In the genomic region with DNA sequence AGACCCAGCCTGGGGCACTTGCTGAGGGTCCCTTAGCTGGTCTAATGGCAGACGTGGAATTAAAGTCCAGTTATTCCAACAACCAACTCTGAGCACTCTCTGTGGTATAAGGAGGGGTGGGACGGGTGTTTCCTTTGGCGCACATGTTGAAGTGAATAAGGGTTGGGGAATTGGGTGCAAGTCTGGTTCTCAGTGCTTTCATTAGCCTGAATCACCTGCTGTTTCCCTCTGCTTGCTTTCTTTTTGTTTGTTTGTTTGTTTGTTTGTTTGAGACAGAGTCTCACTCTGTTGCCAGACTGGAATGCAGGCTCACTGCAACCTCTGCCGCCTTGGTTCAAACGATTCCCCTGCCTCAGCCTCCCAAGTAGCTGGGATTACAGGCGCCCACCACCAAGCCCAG, we compare ENCODE assay signal across 19 cellular contexts.
DNase-seq lines count a peak whose midpoint lies in the region; ATAC-seq, FAIRE-seq and TF ChIP-seq lines count a peak whose summit lies in the region.
"Had no signal": no experiment of that assay in that cellular context is flagged by ENCODE, and none has a peak within 500 bp of the region (broad histone marks: within the 10 kb centered on the region; RNA-seq: fewer than 3 reads in every experiment).

No MANE protein-coding gene starts in this region.

- H3K27me3 Mint-ChIP-seq in activated naive CD8-positive, alpha-beta T cell treated with anti-CD3 and anti-CD28 coated beads, Interleukin-2, amount 50 U/mL, for 24 hours: no peaks in the 10 kb centered on the region
- H3K27me3 Mint-ChIP-seq in activated naive CD8-positive, alpha-beta T cell treated with anti-CD3 and anti-CD28 coated beads for 36 hours: no peaks in the 10 kb centered on the region
- H3K27me3 Mint-ChIP-seq in activated T-helper 17 cell treated with anti-CD3 and anti-CD28 coated beads, Interleukin-2, amount 50 U/mL, for 72 hours: no peaks in the 10 kb centered on the region
- no peaks in the 10 kb centered on the region for H3K27me3 Mint-ChIP-seq in naive thymus-derived CD8-positive, alpha-beta T cell
- no peaks in the 10 kb centered on the region for H3K27me3 Mint-ChIP-seq in stimulated activated naive CD8-positive, alpha-beta T cell treated with anti-CD3 and anti-CD28 coated beads, Interleukin-15, amount 100 ng/mL, for 72 hours

- TF ChIP-seq POLR2A in GM12891 (IDR thresholded peaks at IDR 0.05; ENCODE audit: low read depth, low read length): no peak

- no peak for DNase-seq in activated naive CD8-positive, alpha-beta T cell treated with anti-CD3 and anti-CD28 coated beads, Interleukin-2, amount 50 U/mL, for 24 hours
- no peak for DNase-seq in activated naive CD8-positive, alpha-beta T cell treated with anti-CD3 and anti-CD28 coated beads for 36 hours
- DNase-seq in naive thymus-derived CD8-positive, alpha-beta T cell: no peak
- DNase-seq in SW 1271 (lab: John Stamatoyannopoulos, UW): no peak
- no peak for DNase-seq in GM12891 (ENCODE audit: insufficient read length, low spot score)
- DNase-seq in stimulated activated CD8-positive, alpha-beta memory T cell treated with anti-CD3 and anti-CD28 coated beads, Interleukin-4, amount 100 ng/mL, for 48 hours: no peak
- no peak for DNase-seq in stimulated activated naive CD8-positive, alpha-beta T cell treated with anti-CD3 and anti-CD28 coated beads, Interleukin-15, amount 100 ng/mL, for 72 hours
- DNase-seq: DMS79 treated with DMSO at 0.1 percent for 48 hours, GOT3, HCEC 1CT, NCI-H1092, NCI-H1436, NCI-H1930, NCI-H226, NCI-H510A treated with DMSO at 0.1 percent for 48 hours, NCI-H748 treated with DMSO at 0.1 percent for 48 hours had no signal

- no peak overlapping the region for H3K4me3 Mint-ChIP-seq in activated naive CD8-positive, alpha-beta T cell treated with anti-CD3 and anti-CD28 coated beads, Interleukin-2, amount 50 U/mL, for 24 hours
- H3K4me3 Mint-ChIP-seq in activated naive CD8-positive, alpha-beta T cell treated with anti-CD3 and anti-CD28 coated beads for 36 hours: no peak overlapping the region
- H3K4me3 Mint-ChIP-seq in activated T-helper 17 cell treated with anti-CD3 and anti-CD28 coated beads, Interleukin-2, amount 50 U/mL, for 72 hours: peak overlapping the region; percentile 82
- H3K4me3 Mint-ChIP-seq in naive thymus-derived CD8-positive, alpha-beta T cell: peak overlapping the region in 1 of 10 donors; percentile 52
- no peak overlapping the region for H3K4me3 Mint-ChIP-seq in stimulated activated naive CD8-positive, alpha-beta T cell treated with anti-CD3 and anti-CD28 coated beads, Interleukin-15, amount 100 ng/mL, for 72 hours

- no peaks in the 10 kb centered on the region for H3K36me3 Mint-ChIP-seq in activated naive CD8-positive, alpha-beta T cell treated with anti-CD3 and anti-CD28 coated beads, Interleukin-2, amount 50 U/mL, for 24 hours (ENCODE audit: low read depth)
- no peaks in the 10 kb centered on the region for H3K36me3 Mint-ChIP-seq in activated naive CD8-positive, alpha-beta T cell treated with anti-CD3 and anti-CD28 coated beads for 36 hours
- no peaks in the 10 kb centered on the region for H3K36me3 Mint-ChIP-seq in activated T-helper 17 cell treated with anti-CD3 and anti-CD28 coated beads, Interleukin-2, amount 50 U/mL, for 72 hours (ENCODE audit: low read depth)
- H3K36me3 Mint-ChIP-seq in naive thymus-derived CD8-positive, alpha-beta T cell: no peaks in the 10 kb centered on the region

- POLR2A ChIA-PET in naive thymus-derived CD8-positive, alpha-beta T cell (lab: Charles Lee): no interaction called here

- no peak for FAIRE-seq in GM12891 (lab: Jason Lieb, UNC)
- FAIRE-seq: HepG2, K562 had no signal

- no peak for ATAC-seq in activated naive CD8-positive, alpha-beta T cell treated with anti-CD3 and anti-CD28 coated beads, Interleukin-2, amount 50 U/mL, for 24 hours
- ATAC-seq in activated T-helper 17 cell treated with anti-CD3 and anti-CD28 coated beads, Interleukin-2, amount 50 U/mL, for 72 hours (replicated peaks): no peak
- ATAC-seq in naive thymus-derived CD8-positive, alpha-beta T cell: no peak
- ATAC-seq in stimulated activated naive CD8-positive, alpha-beta T cell treated with anti-CD3 and anti-CD28 coated beads, Interleukin-15, amount 100 ng/mL, for 72 hours: no peak
- ATAC-seq: HepG2, K562 had no signal

- H3K9me3 Mint-ChIP-seq in activated naive CD8-positive, alpha-beta T cell treated with anti-CD3 and anti-CD28 coated beads, Interleukin-2, amount 50 U/mL, for 24 hours: no peaks in the 10 kb centered on the region
- H3K9me3 Mint-ChIP-seq in activated naive CD8-positive, alpha-beta T cell treated with anti-CD3 and anti-CD28 coated beads for 36 hours: no peaks in the 10 kb centered on the region
- H3K9me3 Mint-ChIP-seq in activated T-helper 17 cell treated with anti-CD3 and anti-CD28 coated beads, Interleukin-2, amount 50 U/mL, for 72 hours: no peaks in the 10 kb centered on the region
- H3K9me3 Mint-ChIP-seq in naive thymus-derived CD8-positive, alpha-beta T cell: no peaks in the 10 kb centered on the region
- H3K9me3 Mint-ChIP-seq in stimulated activated naive CD8-positive, alpha-beta T cell treated with anti-CD3 and anti-CD28 coated beads, Interleukin-15, amount 100 ng/mL, for 72 hours: peaks cover 0 to 4% of the 10 kb centered on the region in 2 donors

- peaks cover 57% of the 10 kb centered on the region for H3K4me1 Mint-ChIP-seq in activated naive CD8-positive, alpha-beta T cell treated with anti-CD3 and anti-CD28 coated beads, Interleukin-2, amount 50 U/mL, for 24 hours
- peaks cover 43% of the 10 kb centered on the region for H3K4me1 Mint-ChIP-seq in activated naive CD8-positive, alpha-beta T cell treated with anti-CD3 and anti-CD28 coated beads for 36 hours
- peaks cover 35% of the 10 kb centered on the region for H3K4me1 Mint-ChIP-seq in activated T-helper 17 cell treated with anti-CD3 and anti-CD28 coated beads, Interleukin-2, amount 50 U/mL, for 72 hours
- H3K4me1 Mint-ChIP-seq in naive thymus-derived CD8-positive, alpha-beta T cell: peaks cover 15 to 45% (median 29%) of the 10 kb centered on the region in 4 donors
- peaks cover 52% of the 10 kb centered on the region for H3K4me1 Mint-ChIP-seq in stimulated activated naive CD8-positive, alpha-beta T cell treated with anti-CD3 and anti-CD28 coated beads, Interleukin-15, amount 100 ng/mL, for 72 hours

- peak overlapping the region; percentile 18 for H3K27ac Mint-ChIP-seq in activated naive CD8-positive, alpha-beta T cell treated with anti-CD3 and anti-CD28 coated beads, Interleukin-2, amount 50 U/mL, for 24 hours
- H3K27ac Mint-ChIP-seq in activated naive CD8-positive, alpha-beta T cell treated with anti-CD3 and anti-CD28 coated beads for 36 hours: no peak overlapping the region
- peak overlapping the region; percentile 82 for H3K27ac Mint-ChIP-seq in activated T-helper 17 cell treated with anti-CD3 and anti-CD28 coated beads, Interleukin-2, amount 50 U/mL, for 72 hours
- H3K27ac Mint-ChIP-seq in naive thymus-derived CD8-positive, alpha-beta T cell: peak overlapping the region in 6 of 10 donors; percentile 61 to 97 (median 96)
- no peak overlapping the region for H3K27ac Mint-ChIP-seq in stimulated activated naive CD8-positive, alpha-beta T cell treated with anti-CD3 and anti-CD28 coated beads, Interleukin-15, amount 100 ng/mL, for 72 hours

TF ChIP-seq in GM12891, 5 proteins besides CTCF, POLR2A, EP300 and RAD21:
- TF ChIP-seq TAF1 (IDR thresholded peaks at IDR 0.05; ENCODE audit: low read depth, low read length) (no peak), POU2F2 (IDR thresholded peaks at IDR 0.05; ENCODE audit: low read depth, low read length) (no peak), SPI1 (IDR thresholded peaks at IDR 0.05; ENCODE audit: low read depth, low read length) (no peak), PAX5 (IDR thresholded peaks at IDR 0.05; ENCODE audit: insufficient read depth, low read length, severe bottlenecking) (no peak), POLR2AphosphoS5 (IDR thresholded peaks at IDR 0.05; ENCODE audit: low read depth, low read length) (no peak)

Comparison
In these comparisons a context has a peak if more than half of its experiments do, and no peak if none do; other contexts are left out.
1. H3K27ac Mint-ChIP-seq: peak in activated naive CD8-positive, alpha-beta T cell treated with anti-CD3 and anti-CD28 coated beads, Interleukin-2, amount 50 U/mL, for 24 hours (single experiment), activated T-helper 17 cell treated with anti-CD3 and anti-CD28 coated beads, Interleukin-2, amount 50 U/mL, for 72 hours (single experiment) and naive thymus-derived CD8-positive, alpha-beta T cell (6 of 10); none in activated naive CD8-positive, alpha-beta T cell treated with anti-CD3 and anti-CD28 coated beads for 36 hours (single experiment) and stimulated activated naive CD8-positive, alpha-beta T cell treated with anti-CD3 and anti-CD28 coated beads, Interleukin-15, amount 100 ng/mL, for 72 hours (0 of 2).